Comparison of ENCODE assay signal across 8 cellular contexts in the genomic region with DNA sequence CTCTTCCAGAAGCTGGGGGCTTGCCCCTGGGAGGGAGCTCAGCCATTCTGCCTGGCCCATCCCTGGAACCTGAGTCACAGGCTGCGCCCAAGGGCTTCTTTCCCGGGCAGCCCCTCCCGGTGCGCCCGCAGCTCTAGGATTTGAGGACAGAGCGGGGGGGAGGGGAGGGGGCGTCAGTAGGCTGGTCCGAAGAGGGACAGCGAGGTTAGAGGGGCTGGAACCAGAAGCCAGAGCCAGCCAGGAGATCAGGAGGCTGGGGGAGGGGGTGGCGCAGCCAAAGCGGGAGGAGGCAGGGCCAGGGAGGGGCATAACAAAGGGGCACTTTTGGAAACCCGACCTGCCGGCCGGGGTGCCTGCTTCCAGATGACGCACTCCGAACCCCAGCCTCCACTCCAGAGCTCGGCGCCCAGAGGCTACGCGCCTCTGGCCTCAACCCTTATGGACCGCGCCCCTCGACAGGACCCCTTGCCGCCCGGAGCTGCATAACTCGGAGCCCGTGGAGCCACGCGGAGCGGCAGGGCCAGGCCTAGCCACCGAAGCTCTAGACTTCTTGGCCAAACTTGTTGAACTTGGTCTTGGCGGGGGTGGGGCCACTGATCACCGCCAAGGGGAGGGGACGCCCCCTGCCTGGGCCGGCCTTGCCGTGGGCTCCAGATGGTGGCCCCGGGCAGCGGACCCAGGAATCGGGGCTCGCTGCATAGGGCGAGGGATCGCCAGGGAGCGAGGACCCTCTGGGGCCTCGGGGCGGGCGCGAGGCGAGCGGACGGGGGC. TPM values are rescaled to one million over a fixed set of nuclear protein-coding genes. Genes with fewer than 3 reads are reported as not detected.
DNase-seq lines count a peak whose midpoint lies in the region; ATAC-seq and TF ChIP-seq lines count a peak whose summit lies in the region.

No MANE protein-coding gene starts in this region.

- H3K9ac ChIP-seq in adipocyte (ENCODE audit: low read length): peak overlapping the region; percentile 79

- no peak; the same call in 1 of the 2 replicates for TF ChIP-seq RAD21 in Ishikawa (IDR thresholded peaks at IDR 0.05; ENCODE audit: low read depth)

- H3K4me3 ChIP-seq in adipocyte (ENCODE audit: low read length): peak overlapping the region; percentile 80
- H3K4me3 ChIP-seq in right cardiac atrium (ENCODE audit: low read length): peak overlapping the region; percentile 70
- peak overlapping the region; percentile 51 for H3K4me3 ChIP-seq in retinal pigment epithelial cell (ENCODE audit: low read length)

- H3K4me1 ChIP-seq in adipocyte (ENCODE audit: control insufficient read depth, insufficient read depth, low read length) (peaks cover 30% of the 10 kb centered on the region), right cardiac atrium (ENCODE audit: control insufficient read depth, insufficient read depth, low read length) (no peaks in the 10 kb centered on the region)

- H3K27me3 ChIP-seq in adipocyte (replicated peaks; ENCODE audit: control insufficient read depth, insufficient read depth, low read length) (no peaks in the 10 kb centered on the region), right cardiac atrium (ENCODE audit: control insufficient read depth, insufficient read depth) (no peaks in the 10 kb centered on the region)

- intact Hi-C loops in right cardiac atrium (cut with DNase I): loop anchor here in 1 of 4 donors (10.0 kb wide), 1 partner anchor 169 kb away; a partner anchor contains a TSS

- peak; percentile 75 for DNase-seq in ELR (ENCODE audit: low read depth)
- DNase-seq in adipocyte (ENCODE audit: low read depth): peak; percentile 81
- DNase-seq in right cardiac atrium: peak; percentile 61 to 88 (median 84)
- no peak for DNase-seq in retinal pigment epithelial cell (ENCODE audit: low read depth)

- H3K27ac ChIP-seq in right cardiac atrium (ENCODE audit: low read length): peak overlapping the region; percentile 97

- TF ChIP-seq EP300 in Ishikawa (IDR thresholded peaks at IDR 0.05; ENCODE audit: borderline replicate concordance): 0 out of 2 replicates have a peak, but pooled peaks have one; percentile 29

- H3K9me3 ChIP-seq in adipocyte (ENCODE audit: control insufficient read depth, low read length): no peaks in the 10 kb centered on the region
- no peaks in the 10 kb centered on the region for H3K9me3 ChIP-seq in right cardiac atrium (ENCODE audit: control insufficient read depth, low read length)

- TF ChIP-seq CTCF in retinal pigment epithelial cell (conservative IDR thresholded peaks at IDR 0.05; ENCODE audit: low read depth, low read length): no peak

- ATAC-seq in right cardiac atrium (peak; percentile 25 to 42), HG03108 (IDR thresholded peaks at IDR 0.05; ENCODE audit: unreplicated experiment) (no peak), GM18498 (IDR thresholded peaks at IDR 0.05; ENCODE audit: unreplicated experiment) (no peak), GM21737 (IDR thresholded peaks at IDR 0.05; ENCODE audit: unreplicated experiment) (no peak)

- 6% methylated on average over 50 of the region's 50 CpGs for WGBS in right cardiac atrium

- no peaks in the 10 kb centered on the region for H3K36me3 ChIP-seq in adipocyte (ENCODE audit: control insufficient read depth, insufficient read depth, low read length, severe bottlenecking)

TF ChIP-seq in Ishikawa, 13 proteins besides CTCF, POLR2A, EP300 and RAD21:
- TF ChIP-seq, protein P1, sequence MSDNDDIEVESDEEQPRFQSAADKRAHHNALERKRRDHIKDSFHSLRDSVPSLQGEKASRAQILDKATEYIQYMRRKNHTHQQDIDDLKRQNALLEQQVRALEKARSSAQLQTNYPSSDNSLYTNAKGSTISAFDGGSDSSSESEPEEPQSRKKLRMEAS (IDR thresholded peaks at IDR 0.05): peak; percentile 88
- TF ChIP-seq EGR1 (IDR thresholded peaks at IDR 0.05) (no peak), CEBPB (IDR thresholded peaks at IDR 0.05) (no peak), CREB1 (IDR thresholded peaks at IDR 0.05; ENCODE audit: low read depth) (peak; percentile 44; the same call in 1 of the 2 replicates), TCF12 (IDR thresholded peaks at IDR 0.05; ENCODE audit: low read depth) (peak; percentile 48; the same call in 1 of the 2 replicates), ZBTB7A (IDR thresholded peaks at IDR 0.05; ENCODE audit: low read depth) (peak; percentile 88; the same call in 1 of the 2 replicates), NFIC (IDR thresholded peaks at IDR 0.05) (peak; percentile 30; the same call in 1 of the 2 replicates), FOXM1 (IDR thresholded peaks at IDR 0.05; ENCODE audit: borderline replicate concordance, low read depth) (no peak), TAF1 (IDR thresholded peaks at IDR 0.05; ENCODE audit: low read depth) (peak; percentile 55; the same call in 1 of the 2 replicates), YY1 (IDR thresholded peaks at IDR 0.05; ENCODE audit: low read depth) (0 out of 2 replicates have a peak, but pooled peaks have one; percentile 52), TEAD4 (IDR thresholded peaks at IDR 0.05) (0 out of 2 replicates have a peak, but pooled peaks have one; percentile 24)
- TF ChIP-seq, protein P2, sequence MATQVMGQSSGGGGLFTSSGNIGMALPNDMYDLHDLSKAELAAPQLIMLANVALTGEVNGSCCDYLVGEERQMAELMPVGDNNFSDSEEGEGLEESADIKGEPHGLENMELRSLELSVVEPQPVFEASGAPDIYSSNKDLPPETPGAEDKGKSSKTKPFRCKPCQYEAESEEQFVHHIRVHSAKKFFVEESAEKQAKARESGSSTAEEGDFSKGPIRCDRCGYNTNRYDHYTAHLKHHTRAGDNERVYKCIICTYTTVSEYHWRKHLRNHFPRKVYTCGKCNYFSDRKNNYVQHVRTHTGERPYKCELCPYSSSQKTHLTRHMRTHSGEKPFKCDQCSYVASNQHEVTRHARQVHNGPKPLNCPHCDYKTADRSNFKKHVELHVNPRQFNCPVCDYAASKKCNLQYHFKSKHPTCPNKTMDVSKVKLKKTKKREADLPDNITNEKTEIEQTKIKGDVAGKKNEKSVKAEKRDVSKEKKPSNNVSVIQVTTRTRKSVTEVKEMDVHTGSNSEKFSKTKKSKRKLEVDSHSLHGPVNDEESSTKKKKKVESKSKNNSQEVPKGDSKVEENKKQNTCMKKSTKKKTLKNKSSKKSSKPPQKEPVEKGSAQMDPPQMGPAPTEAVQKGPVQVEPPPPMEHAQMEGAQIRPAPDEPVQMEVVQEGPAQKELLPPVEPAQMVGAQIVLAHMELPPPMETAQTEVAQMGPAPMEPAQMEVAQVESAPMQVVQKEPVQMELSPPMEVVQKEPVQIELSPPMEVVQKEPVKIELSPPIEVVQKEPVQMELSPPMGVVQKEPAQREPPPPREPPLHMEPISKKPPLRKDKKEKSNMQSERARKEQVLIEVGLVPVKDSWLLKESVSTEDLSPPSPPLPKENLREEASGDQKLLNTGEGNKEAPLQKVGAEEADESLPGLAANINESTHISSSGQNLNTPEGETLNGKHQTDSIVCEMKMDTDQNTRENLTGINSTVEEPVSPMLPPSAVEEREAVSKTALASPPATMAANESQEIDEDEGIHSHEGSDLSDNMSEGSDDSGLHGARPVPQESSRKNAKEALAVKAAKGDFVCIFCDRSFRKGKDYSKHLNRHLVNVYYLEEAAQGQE (IDR thresholded peaks at IDR 0.05; ENCODE audit: low read depth): no peak
- TF ChIP-seq, protein P3, sequence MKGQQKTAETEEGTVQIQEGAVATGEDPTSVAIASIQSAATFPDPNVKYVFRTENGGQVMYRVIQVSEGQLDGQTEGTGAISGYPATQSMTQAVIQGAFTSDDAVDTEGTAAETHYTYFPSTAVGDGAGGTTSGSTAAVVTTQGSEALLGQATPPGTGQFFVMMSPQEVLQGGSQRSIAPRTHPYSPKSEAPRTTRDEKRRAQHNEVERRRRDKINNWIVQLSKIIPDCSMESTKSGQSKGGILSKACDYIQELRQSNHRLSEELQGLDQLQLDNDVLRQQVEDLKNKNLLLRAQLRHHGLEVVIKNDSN (IDR thresholded peaks at IDR 0.05): peak; percentile 18; the same call in 1 of the 2 replicates

RNA-seq across cellular contexts. Expression of a gene that starts 0.7 kb away (rescaled TPM):
- total RNA-seq in right cardiac atrium: 100 to 1,000 TPM; 110 to 156 (median 123) TPM
- polyA plus RNA-seq in right cardiac atrium: 137 TPM

RNA-seq across cellular contexts. Expression of a gene that starts 8.8 kb away (rescaled TPM):
- 10 to 100 TPM; 43.8 to 67.4 (median 56.5) TPM for total RNA-seq in right cardiac atrium
- polyA plus RNA-seq in right cardiac atrium: 39.8 TPM

RNA-seq across cellular contexts. Expression of a gene that starts 29.3 kb away (rescaled TPM):
- total RNA-seq in right cardiac atrium: 10 to 100 TPM in 3 of 4 donors, 1 to 10 TPM in 1; 9.2 to 12.4 (median 11.8) TPM
- polyA plus RNA-seq in right cardiac atrium: 10.5 TPM

Comparison
In these comparisons a context has a peak if more than half of its experiments do, and no peak if none do; other contexts are left out.
1. ATAC-seq: peak in right cardiac atrium (2 of 2); none in HG03108 (single experiment), GM18498 (single experiment) and GM21737 (single experiment).
2. Peak in every context shown above with its lines, with median percentiles within 50 percentile points of each other: H3K4me3 ChIP-seq.